ENCODE assay signal across 3 cellular contexts in the genomic region with DNA sequence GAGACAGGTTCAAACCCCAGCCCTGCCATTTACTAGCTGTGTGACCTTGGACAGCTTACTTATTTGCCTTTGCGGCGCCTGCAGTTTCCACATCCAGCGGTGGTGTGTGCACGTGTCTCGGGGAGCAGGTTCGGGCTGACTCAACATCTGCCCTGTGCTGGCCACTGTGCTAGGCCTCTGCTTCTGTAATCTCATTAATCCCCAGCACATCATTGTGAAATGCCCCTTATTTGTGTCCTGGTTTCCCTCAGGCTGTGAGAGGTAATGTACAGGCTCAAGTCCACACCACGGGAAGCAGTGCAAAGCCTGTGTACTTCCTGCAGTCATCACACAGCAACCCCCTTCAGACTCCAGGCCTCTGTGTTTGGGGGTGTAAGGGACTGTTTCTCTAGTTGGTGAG.
TF ChIP-seq lines count a peak whose summit lies in the region.

No MANE protein-coding gene starts in this region.

TF ChIP-seq in SK-N-SH, 30 proteins besides CTCF, POLR2A, EP300 and RAD21 (continues in another document):
- TF ChIP-seq TAF1 (IDR thresholded peaks at IDR 0.05; ENCODE audit: borderline replicate concordance, low read depth, low read length) (no peak), RFX5 (IDR thresholded peaks at IDR 0.05; ENCODE audit: low read length) (no peak), FOXJ3 (CRISPR knock-in tag; IDR thresholded peaks at IDR 0.05) (peak; percentile 79), ELF1 (IDR thresholded peaks at IDR 0.05) (no peak), SIN3A (IDR thresholded peaks at IDR 0.05; ENCODE audit: borderline replicate concordance, low read depth, low read length) (no peak), FOSL2 (IDR thresholded peaks at IDR 0.05; ENCODE audit: borderline replicate concordance, low read depth) (no peak), MXI1 (IDR thresholded peaks at IDR 0.05; ENCODE audit: low read depth, low read length) (0 out of 2 replicates have a peak, but pooled peaks have one; percentile 19), TCF12 (IDR thresholded peaks at IDR 0.05) (no peak), FOXM1 (IDR thresholded peaks at IDR 0.05; ENCODE audit: low read depth) (no peak), JUND (IDR thresholded peaks at IDR 0.05) (no peak), CHD2 (IDR thresholded peaks at IDR 0.05; ENCODE audit: low read length, partially characterized antibody) (peak; percentile 21), SMC3 (IDR thresholded peaks at IDR 0.05; ENCODE audit: low read depth, low read length) (no peak), MEF2A (IDR thresholded peaks at IDR 0.05; ENCODE audit: borderline replicate concordance, low read depth) (no peak), TEAD4 (IDR thresholded peaks at IDR 0.05; ENCODE audit: borderline replicate concordance, insufficient read depth) (no peak)
- TF ChIP-seq, protein P1, sequence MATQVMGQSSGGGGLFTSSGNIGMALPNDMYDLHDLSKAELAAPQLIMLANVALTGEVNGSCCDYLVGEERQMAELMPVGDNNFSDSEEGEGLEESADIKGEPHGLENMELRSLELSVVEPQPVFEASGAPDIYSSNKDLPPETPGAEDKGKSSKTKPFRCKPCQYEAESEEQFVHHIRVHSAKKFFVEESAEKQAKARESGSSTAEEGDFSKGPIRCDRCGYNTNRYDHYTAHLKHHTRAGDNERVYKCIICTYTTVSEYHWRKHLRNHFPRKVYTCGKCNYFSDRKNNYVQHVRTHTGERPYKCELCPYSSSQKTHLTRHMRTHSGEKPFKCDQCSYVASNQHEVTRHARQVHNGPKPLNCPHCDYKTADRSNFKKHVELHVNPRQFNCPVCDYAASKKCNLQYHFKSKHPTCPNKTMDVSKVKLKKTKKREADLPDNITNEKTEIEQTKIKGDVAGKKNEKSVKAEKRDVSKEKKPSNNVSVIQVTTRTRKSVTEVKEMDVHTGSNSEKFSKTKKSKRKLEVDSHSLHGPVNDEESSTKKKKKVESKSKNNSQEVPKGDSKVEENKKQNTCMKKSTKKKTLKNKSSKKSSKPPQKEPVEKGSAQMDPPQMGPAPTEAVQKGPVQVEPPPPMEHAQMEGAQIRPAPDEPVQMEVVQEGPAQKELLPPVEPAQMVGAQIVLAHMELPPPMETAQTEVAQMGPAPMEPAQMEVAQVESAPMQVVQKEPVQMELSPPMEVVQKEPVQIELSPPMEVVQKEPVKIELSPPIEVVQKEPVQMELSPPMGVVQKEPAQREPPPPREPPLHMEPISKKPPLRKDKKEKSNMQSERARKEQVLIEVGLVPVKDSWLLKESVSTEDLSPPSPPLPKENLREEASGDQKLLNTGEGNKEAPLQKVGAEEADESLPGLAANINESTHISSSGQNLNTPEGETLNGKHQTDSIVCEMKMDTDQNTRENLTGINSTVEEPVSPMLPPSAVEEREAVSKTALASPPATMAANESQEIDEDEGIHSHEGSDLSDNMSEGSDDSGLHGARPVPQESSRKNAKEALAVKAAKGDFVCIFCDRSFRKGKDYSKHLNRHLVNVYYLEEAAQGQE (IDR thresholded peaks at IDR 0.05; ENCODE audit: low read depth, low read length): no peak
- TF ChIP-seq, protein P2, sequence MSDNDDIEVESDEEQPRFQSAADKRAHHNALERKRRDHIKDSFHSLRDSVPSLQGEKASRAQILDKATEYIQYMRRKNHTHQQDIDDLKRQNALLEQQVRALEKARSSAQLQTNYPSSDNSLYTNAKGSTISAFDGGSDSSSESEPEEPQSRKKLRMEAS (IDR thresholded peaks at IDR 0.05; ENCODE audit: low read depth): no peak
- TF ChIP-seq, protein P3, sequence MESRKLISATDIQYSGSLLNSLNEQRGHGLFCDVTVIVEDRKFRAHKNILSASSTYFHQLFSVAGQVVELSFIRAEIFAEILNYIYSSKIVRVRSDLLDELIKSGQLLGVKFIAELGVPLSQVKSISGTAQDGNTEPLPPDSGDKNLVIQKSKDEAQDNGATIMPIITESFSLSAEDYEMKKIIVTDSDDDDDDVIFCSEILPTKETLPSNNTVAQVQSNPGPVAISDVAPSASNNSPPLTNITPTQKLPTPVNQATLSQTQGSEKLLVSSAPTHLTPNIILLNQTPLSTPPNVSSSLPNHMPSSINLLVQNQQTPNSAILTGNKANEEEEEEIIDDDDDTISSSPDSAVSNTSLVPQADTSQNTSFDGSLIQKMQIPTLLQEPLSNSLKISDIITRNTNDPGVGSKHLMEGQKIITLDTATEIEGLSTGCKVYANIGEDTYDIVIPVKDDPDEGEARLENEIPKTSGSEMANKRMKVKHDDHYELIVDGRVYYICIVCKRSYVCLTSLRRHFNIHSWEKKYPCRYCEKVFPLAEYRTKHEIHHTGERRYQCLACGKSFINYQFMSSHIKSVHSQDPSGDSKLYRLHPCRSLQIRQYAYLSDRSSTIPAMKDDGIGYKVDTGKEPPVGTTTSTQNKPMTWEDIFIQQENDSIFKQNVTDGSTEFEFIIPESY (IDR thresholded peaks at IDR 0.05; ENCODE audit: borderline replicate concordance, low read depth): no peak

TF ChIP-seq in SK-N-SH treated with all-trans-retinoic acid at 6 μM for 48 hours, 23 proteins besides CTCF, POLR2A, EP300 and RAD21:
- TF ChIP-seq GLIS3 (CRISPR knock-in tag; IDR thresholded peaks at IDR 0.05) (no peak), SNAI2 (CRISPR knock-in tag; IDR thresholded peaks at IDR 0.05) (no peak)

TF ChIP-seq in H1, 55 proteins besides CTCF, POLR2A, EP300 and RAD21:
- TF ChIP-seq RBBP5 (IDR thresholded peaks at IDR 0.05; ENCODE audit: borderline replicate concordance, low read depth, low read length) (no peak), JUN (IDR thresholded peaks at IDR 0.05; ENCODE audit: low read depth, low read length) (no peak), PHF8 (conservative IDR thresholded peaks at IDR 0.05; ENCODE audit: low read depth, low read length) (no peak), SIRT6 (IDR thresholded peaks at IDR 0.05; ENCODE audit: low read length) (no peak), TAF7 (optimal IDR thresholded peaks at IDR 0.05; ENCODE audit: borderline replicate concordance, low read depth, low read length) (no peak), ASH2L (IDR thresholded peaks at IDR 0.05; ENCODE audit: low read length) (no peak)
